Comparison of ENCODE assay signal across 22 cellular contexts in the genomic region with DNA sequence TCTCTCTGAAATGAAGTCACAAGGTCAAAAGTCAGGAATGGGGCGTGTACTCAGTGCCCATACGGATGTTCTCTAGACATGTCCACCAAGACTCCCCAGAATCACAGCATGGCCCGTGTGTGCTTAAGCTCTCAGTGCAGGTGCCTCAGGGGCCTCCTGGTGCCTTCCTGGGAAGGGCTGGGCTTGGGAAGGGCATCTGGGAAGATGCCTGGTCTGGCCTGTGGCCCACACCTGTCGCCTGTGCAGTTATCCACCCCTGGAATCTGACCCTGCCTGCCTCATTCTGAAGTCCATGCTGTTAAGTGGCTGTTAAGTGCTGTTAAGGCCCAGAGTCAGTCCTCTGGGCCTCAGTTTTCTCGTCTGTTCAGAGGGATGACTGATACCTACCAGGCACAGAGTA. TPM values are rescaled to one million over a fixed set of nuclear protein-coding genes. Genes with fewer than 3 reads are reported as not detected.
"Had no signal": no experiment of that assay in that cellular context is flagged by ENCODE, and none has a peak within 500 bp of the region (broad histone marks: within the 10 kb centered on the region; RNA-seq: fewer than 3 reads in every experiment).

No MANE protein-coding gene starts in this region.

- H2AFZ ChIP-seq: hepatocyte had no signal

- H3K9me3 ChIP-seq: left ventricle myocardium inferior, mucosa of descending colon, pancreas, prostate gland, spleen, tibial nerve, uterus had no signal

- H3K4me1 ChIP-seq: left ventricle myocardium inferior, pancreas, prostate gland, spleen, uterus had no signal

- ATAC-seq: mucosa of descending colon; naive thymus-derived CD8-positive, alpha-beta T cell; pancreas; right cardiac atrium; sciatic nerve; stimulated activated effector memory CD8-positive, alpha-beta T cell treated with anti-CD3 and anti-CD28 coated beads, Interleukin-12 subunit alpha, Interleukin-12 subunit beta, amount 100 ng/mL, for 72 hours had no signal

- H3K27me3 ChIP-seq: hepatocyte, pancreas, tibial nerve, uterus had no signal

- H3K4me3 ChIP-seq: hepatocyte, left ventricle myocardium inferior, lung, mucosa of descending colon, pancreas, prostate gland, spleen, tibial nerve, uterus had no signal

- H3K27ac ChIP-seq: hepatocyte, left ventricle myocardium inferior, pancreas, prostate gland, spleen, uterus had no signal

- H3K36me3 ChIP-seq: left ventricle myocardium inferior, pancreas, prostate gland, spleen, uterus had no signal

- H3K4me2 ChIP-seq: hepatocyte had no signal

- H3K79me2 ChIP-seq: hepatocyte had no signal

- DNase-seq: islet precursor cell; left ventricle myocardium inferior; midbrain; mucosa of descending colon; nucleus accumbens; pancreas; posterior cingulate gyrus; retina; right cardiac atrium; small intestine; spleen; stimulated activated CD4-positive, alpha-beta T cell treated with anti-CD3 and anti-CD28 coated beads, Interleukin-4, amount 100 ng/mL, for 24 hours; stimulated activated naive CD4-positive, alpha-beta T cell; substantia nigra; uterus had no signal

RNA-seq across cellular contexts. Expression of a gene that starts 31.2 kb away (rescaled TPM):
- total RNA-seq: naive thymus-derived CD8-positive, alpha-beta T cell had no signal
- polyA plus RNA-seq: naive thymus-derived CD8-positive, alpha-beta T cell had no signal
